ENCODE assay signal across 1 cellular context in genomic region chr16:75293746-75294145, GRCh38.
TF ChIP-seq lines count a peak whose summit lies in the region.

No MANE protein-coding gene starts in this region.

TF ChIP-seq in GM23338, 12 proteins besides CTCF, POLR2A, EP300 and RAD21 (continued from another document):
- no peak for TF ChIP-seq ZNF462 (CRISPR knock-in tag; IDR thresholded peaks at IDR 0.05)
- TF ChIP-seq ETS1 (IDR thresholded peaks at IDR 0.05) = no peak
- no peak for TF ChIP-seq ZNF114 (CRISPR knock-in tag; IDR thresholded peaks at IDR 0.05)
- TF ChIP-seq CREB1 (CRISPR knock-in tag; IDR thresholded peaks at IDR 0.05; ENCODE audit: low read depth) = no peak
- no peak for TF ChIP-seq JUNB (IDR thresholded peaks at IDR 0.05; ENCODE audit: unreplicated experiment)
- no peak for TF ChIP-seq STAT1 (IDR thresholded peaks at IDR 0.05; ENCODE audit: unreplicated experiment)
- TF ChIP-seq EZH2 (IDR thresholded peaks at IDR 0.05; ENCODE audit: low read depth, unreplicated experiment) = no peak
- TF ChIP-seq, protein P1, sequence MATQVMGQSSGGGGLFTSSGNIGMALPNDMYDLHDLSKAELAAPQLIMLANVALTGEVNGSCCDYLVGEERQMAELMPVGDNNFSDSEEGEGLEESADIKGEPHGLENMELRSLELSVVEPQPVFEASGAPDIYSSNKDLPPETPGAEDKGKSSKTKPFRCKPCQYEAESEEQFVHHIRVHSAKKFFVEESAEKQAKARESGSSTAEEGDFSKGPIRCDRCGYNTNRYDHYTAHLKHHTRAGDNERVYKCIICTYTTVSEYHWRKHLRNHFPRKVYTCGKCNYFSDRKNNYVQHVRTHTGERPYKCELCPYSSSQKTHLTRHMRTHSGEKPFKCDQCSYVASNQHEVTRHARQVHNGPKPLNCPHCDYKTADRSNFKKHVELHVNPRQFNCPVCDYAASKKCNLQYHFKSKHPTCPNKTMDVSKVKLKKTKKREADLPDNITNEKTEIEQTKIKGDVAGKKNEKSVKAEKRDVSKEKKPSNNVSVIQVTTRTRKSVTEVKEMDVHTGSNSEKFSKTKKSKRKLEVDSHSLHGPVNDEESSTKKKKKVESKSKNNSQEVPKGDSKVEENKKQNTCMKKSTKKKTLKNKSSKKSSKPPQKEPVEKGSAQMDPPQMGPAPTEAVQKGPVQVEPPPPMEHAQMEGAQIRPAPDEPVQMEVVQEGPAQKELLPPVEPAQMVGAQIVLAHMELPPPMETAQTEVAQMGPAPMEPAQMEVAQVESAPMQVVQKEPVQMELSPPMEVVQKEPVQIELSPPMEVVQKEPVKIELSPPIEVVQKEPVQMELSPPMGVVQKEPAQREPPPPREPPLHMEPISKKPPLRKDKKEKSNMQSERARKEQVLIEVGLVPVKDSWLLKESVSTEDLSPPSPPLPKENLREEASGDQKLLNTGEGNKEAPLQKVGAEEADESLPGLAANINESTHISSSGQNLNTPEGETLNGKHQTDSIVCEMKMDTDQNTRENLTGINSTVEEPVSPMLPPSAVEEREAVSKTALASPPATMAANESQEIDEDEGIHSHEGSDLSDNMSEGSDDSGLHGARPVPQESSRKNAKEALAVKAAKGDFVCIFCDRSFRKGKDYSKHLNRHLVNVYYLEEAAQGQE (IDR thresholded peaks at IDR 0.05; ENCODE audit: unreplicated experiment) = no peak
- TF ChIP-seq NANOG (IDR thresholded peaks at IDR 0.05; ENCODE audit: borderline replicate concordance) = no peak
